17 cellular contexts compared by ENCODE assay signal in genomic region chr4:98632258-98632657, GRCh38.
"Had no signal": no experiment of that assay in that cellular context is flagged by ENCODE, and none has a peak within 500 bp of the region (broad histone marks: within the 10 kb centered on the region; RNA-seq: fewer than 3 reads in every experiment).

No MANE protein-coding gene starts in this region.

- H3K36me3 ChIP-seq: brain microvascular endothelial cell, colonic mucosa, gastroesophageal sphincter, heart left ventricle, left ventricle myocardium inferior, suprapubic skin, upper lobe of left lung had no signal

- H3K4me3 Mint-ChIP-seq: activated CD4-positive, alpha-beta T cell treated with anti-CD3 and anti-CD28 coated beads, Interleukin-2, amount 10 ng/mL, durations not matched to agents 7 days and 5 days; activated CD8-positive, alpha-beta T cell treated with anti-CD3 and anti-CD28 coated beads, Interleukin-2, amount 10 ng/mL, durations not matched to agents 7 days and 5 days; activated naive CD4-positive, alpha-beta T cell treated with anti-CD3 and anti-CD28 coated beads, Interleukin-2, amount 50 U/mL, for 24 hours; activated T-cell treated with anti-CD3 and anti-CD28 coated beads, Interleukin-2, amount 50 U/mL, for 72 hours; neural crest cell had no signal

- H3K27me3 ChIP-seq: brain microvascular endothelial cell, colonic mucosa, gastroesophageal sphincter, heart left ventricle, suprapubic skin, upper lobe of left lung had no signal

- H3K4me1 ChIP-seq: colonic mucosa, suprapubic skin had no signal

- H3K27me3 Mint-ChIP-seq: activated CD4-positive, alpha-beta T cell treated with anti-CD3 and anti-CD28 coated beads, Interleukin-2, amount 10 ng/mL, durations not matched to agents 7 days and 5 days; activated naive CD4-positive, alpha-beta T cell treated with anti-CD3 and anti-CD28 coated beads, Interleukin-2, amount 50 U/mL, for 24 hours had no signal

- H3K9me3 ChIP-seq: colonic mucosa, gastroesophageal sphincter, heart left ventricle, left ventricle myocardium inferior, suprapubic skin, upper lobe of left lung had no signal

- H3K9me3 Mint-ChIP-seq: activated naive CD4-positive, alpha-beta T cell treated with anti-CD3 and anti-CD28 coated beads, Interleukin-2, amount 50 U/mL, for 24 hours; activated T-cell treated with anti-CD3 and anti-CD28 coated beads, Interleukin-2, amount 50 U/mL, for 72 hours had no signal

- ATAC-seq: activated CD8-positive, alpha-beta T cell treated with anti-CD3 and anti-CD28 coated beads, Interleukin-2, amount 10 ng/mL, durations not matched to agents 7 days and 5 days; activated T-cell treated with anti-CD3 and anti-CD28 coated beads, Interleukin-2, amount 50 U/mL, for 72 hours; gastroesophageal sphincter; heart left ventricle; stimulated activated naive CD8-positive, alpha-beta T cell treated with anti-CD3 and anti-CD28 coated beads, Interleukin-15, Interleukin-2, amounts not matched to agents 100 U/mL and 50 U/mL, for 24 hours had no signal

- H3K4me3 ChIP-seq: colonic mucosa, gastroesophageal sphincter, heart left ventricle, left ventricle myocardium inferior, suprapubic skin, upper lobe of left lung had no signal

- H3K27ac Mint-ChIP-seq: activated CD4-positive, alpha-beta T cell treated with anti-CD3 and anti-CD28 coated beads, Interleukin-2, amount 10 ng/mL, durations not matched to agents 7 days and 5 days; activated CD8-positive, alpha-beta T cell treated with anti-CD3 and anti-CD28 coated beads, Interleukin-2, amount 10 ng/mL, durations not matched to agents 7 days and 5 days; activated T-cell treated with anti-CD3 and anti-CD28 coated beads, Interleukin-2, amount 50 U/mL, for 72 hours had no signal

- DNase-seq: activated CD4-positive, alpha-beta T cell treated with anti-CD3 and anti-CD28 coated beads, Interleukin-2, amount 10 ng/mL, durations not matched to agents 7 days and 5 days; activated CD8-positive, alpha-beta T cell treated with anti-CD3 and anti-CD28 coated beads, Interleukin-2, amount 10 ng/mL, durations not matched to agents 7 days and 5 days; activated effector memory CD4-positive, alpha-beta T cell treated with anti-CD3 and anti-CD28 coated beads, Interleukin-2, amount 50 U/mL, for 16 hours; activated T-cell treated with anti-CD3 and anti-CD28 coated beads, Interleukin-2, amount 50 U/mL, for 72 hours; amygdala; brain microvascular endothelial cell; central memory CD4-positive, alpha-beta T cell; colonic mucosa; heart left ventricle; left ventricle myocardium inferior; stimulated activated naive CD8-positive, alpha-beta T cell treated with anti-CD3 and anti-CD28 coated beads, Interleukin-15, Interleukin-2, amounts not matched to agents 100 U/mL and 50 U/mL, for 24 hours; T1000; upper lobe of left lung had no signal

- H3K27ac ChIP-seq: brain microvascular endothelial cell, colonic mucosa, gastroesophageal sphincter, heart left ventricle, left ventricle myocardium inferior, suprapubic skin, upper lobe of left lung had no signal
